13 cellular contexts compared by ENCODE assay signal in the genomic region with DNA sequence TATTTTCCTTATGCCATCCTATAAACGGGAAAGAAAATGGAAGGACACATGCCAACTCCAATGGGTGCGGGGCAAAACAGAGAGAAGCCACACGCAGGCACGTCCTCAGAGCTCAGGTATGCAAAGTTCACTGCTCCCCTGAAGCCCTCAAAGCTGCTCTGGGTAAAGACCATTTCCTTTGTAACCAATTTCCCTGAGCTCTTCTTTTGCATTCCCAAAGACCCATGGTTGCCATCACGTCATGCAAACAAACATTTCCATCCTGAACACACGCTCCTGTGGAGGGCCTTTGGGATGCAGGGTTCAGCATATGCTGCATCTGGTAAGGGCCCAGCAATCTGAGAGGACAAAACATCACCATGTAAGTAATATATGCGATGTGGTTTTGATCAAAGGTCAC.
DNase-seq lines count a peak whose midpoint lies in the region; ATAC-seq and TF ChIP-seq lines count a peak whose summit lies in the region.
"Had no signal": no experiment of that assay in that cellular context is flagged by ENCODE, and none has a peak within 500 bp of the region (broad histone marks: within the 10 kb centered on the region; RNA-seq: fewer than 3 reads in every experiment).

No MANE protein-coding gene starts in this region.

- TF ChIP-seq CTCF in activated B cell treated with CpG ODN at 0.5 μM for 24 hours (IDR thresholded peaks at IDR 0.05) (no peak), transverse colon (IDR thresholded peaks at IDR 0.05) (no peak), MM.1S (IDR thresholded peaks at IDR 0.05; ENCODE audit: low read length) (no peak)

- in situ Hi-C loops in transverse colon (cut with MboI; ENCODE audit: low pct_ligation_motif_present in 1 of 4, low pct_unique_long_range_greater_than_20kb in 1 of 4, low sequenced_read_pairs in 3 of 4) = no loop called here

- H3K9ac ChIP-seq in MM.1S (ENCODE audit: low read length) = no peak overlapping the region

- peaks cover 15% of the 10 kb centered on the region for H3K4me1 Mint-ChIP-seq in activated T-cell treated with anti-CD3 and anti-CD28 coated beads, Interleukin-2, amount 50 U/mL, for 72 hours (ENCODE audit: low read depth)
- peaks cover 16% of the 10 kb centered on the region for H3K4me1 Mint-ChIP-seq in activated T-cell treated with anti-CD3 and anti-CD28 coated beads, Interleukin-2, amount 50 U/mL, for 4 hours (ENCODE audit: low read depth)
- H3K4me1 Mint-ChIP-seq in activated B cell treated with CpG ODN at 0.5 μM for 24 hours (peaks cover 41% of the 10 kb centered on the region), immature natural killer cell (peaks cover 21 to 31% of the 10 kb centered on the region in 2 donors)

- H3K36me3 Mint-ChIP-seq in activated T-cell treated with anti-CD3 and anti-CD28 coated beads, Interleukin-2, amount 50 U/mL, for 72 hours (ENCODE audit: insufficient read depth in 2 of 2) = peaks cover 7 to 34% of the 10 kb centered on the region in 2 donors
- peaks cover 39% of the 10 kb centered on the region for H3K36me3 Mint-ChIP-seq in activated T-cell treated with anti-CD3 and anti-CD28 coated beads, Interleukin-2, amount 50 U/mL, for 4 hours (ENCODE audit: insufficient read depth)
- peaks cover 80% of the 10 kb centered on the region for H3K36me3 Mint-ChIP-seq in activated B cell treated with CpG ODN at 0.5 μM for 24 hours (ENCODE audit: low read depth)
- peaks cover 7 to 36% (median 18%) of the 10 kb centered on the region in 3 donors for H3K36me3 Mint-ChIP-seq in immature natural killer cell

- intact Hi-C loops in activated B cell treated with CpG ODN at 0.5 μM for 24 hours (cut with micrococcal nuclease) (no loop called here), transverse colon (cut with DNase I; ENCODE audit: low total_unique reads) (no loop called here)

- no peaks in the 10 kb centered on the region for H3K27me3 ChIP-seq in transverse colon
- no peaks in the 10 kb centered on the region for H3K27me3 ChIP-seq in MM.1S (replicated peaks; ENCODE audit: insufficient read depth, low read length)
- H3K27me3 ChIP-seq: left lung, pancreas had no signal

- no peak overlapping the region for H3K4me3 ChIP-seq in transverse colon
- no peak overlapping the region for H3K4me3 ChIP-seq in MM.1S (ENCODE audit: low read length)
- H3K4me3 ChIP-seq: left lung, pancreas had no signal

- TF ChIP-seq POLR2A in transverse colon (IDR thresholded peaks at IDR 0.05) = no peak

- no peak overlapping the region for H3K4me3 Mint-ChIP-seq in activated T-cell treated with anti-CD3 and anti-CD28 coated beads, Interleukin-2, amount 50 U/mL, for 72 hours
- H3K4me3 Mint-ChIP-seq in activated T-cell treated with anti-CD3 and anti-CD28 coated beads, Interleukin-2, amount 50 U/mL, for 4 hours = no peak overlapping the region
- H3K4me3 Mint-ChIP-seq in activated B cell treated with CpG ODN at 0.5 μM for 24 hours (no peak overlapping the region), immature natural killer cell (no peak overlapping the region)
- H3K4me3 Mint-ChIP-seq: T-helper 1 cell treated with Interleukin-12 subunit alpha and Interleukin-12 subunit beta and Interleukin-4 antibody, amounts not matched to agents 30 μg/mL and 1 μg/mL, for 36 hours had no signal

- peak overlapping the region; percentile 42 to 59 (median 54) for H3K27ac ChIP-seq in transverse colon
- no peak overlapping the region for H3K27ac ChIP-seq in MM.1S (ENCODE audit: low read length)

- CTCF ChIA-PET in activated B cell treated with CpG ODN at 0.5 μM for 24 hours (lab: Charles Lee) = no interaction called here

- no peak for ATAC-seq in activated T-cell treated with anti-CD3 and anti-CD28 coated beads, Interleukin-2, amount 50 U/mL, for 72 hours (replicated peaks in 1 of 2)
- ATAC-seq in activated T-cell treated with anti-CD3 and anti-CD28 coated beads, Interleukin-2, amount 50 U/mL, for 4 hours = no peak
- no peak for ATAC-seq in activated B cell treated with CpG ODN at 0.5 μM for 24 hours (ENCODE audit: low read depth)
- ATAC-seq: left lung, pancreas had no signal

- H3K36me3 ChIP-seq in transverse colon (peaks cover 0 to 36% (median 9%) of the 10 kb centered on the region in 4 donors), MM.1S (replicated peaks; ENCODE audit: insufficient read depth, low read length) (no peaks in the 10 kb centered on the region)

- no peaks in the 10 kb centered on the region for H3K9me2 ChIP-seq in MM.1S (replicated peaks; ENCODE audit: insufficient read depth, low read length)

- no peak overlapping the region for H2AFZ ChIP-seq in MM.1S (ENCODE audit: low read length)

- 76 to 100% methylated on average over 2 to 7 of the region's 7 CpGs for WGBS in transverse colon (ENCODE audit: low coverage in 1 of 2), 2 donors

- H4K20me1 ChIP-seq in MM.1S (ENCODE audit: insufficient read depth, low read length) = no peaks in the 10 kb centered on the region

- H3K4me1 ChIP-seq in transverse colon (peaks cover 11 to 16% (median 13%) of the 10 kb centered on the region in 4 donors), MM.1S (ENCODE audit: low read length) (no peaks in the 10 kb centered on the region)

- H3K9me3 Mint-ChIP-seq in activated T-cell treated with anti-CD3 and anti-CD28 coated beads, Interleukin-2, amount 50 U/mL, for 72 hours = no peaks in the 10 kb centered on the region
- no peaks in the 10 kb centered on the region for H3K9me3 Mint-ChIP-seq in activated T-cell treated with anti-CD3 and anti-CD28 coated beads, Interleukin-2, amount 50 U/mL, for 4 hours
- H3K9me3 Mint-ChIP-seq in activated B cell treated with CpG ODN at 0.5 μM for 24 hours = no peaks in the 10 kb centered on the region
- H3K9me3 Mint-ChIP-seq in immature natural killer cell = no peaks in the 10 kb centered on the region
- H3K9me3 Mint-ChIP-seq: T-helper 1 cell treated with Interleukin-12 subunit alpha and Interleukin-12 subunit beta and Interleukin-4 antibody, amounts not matched to agents 30 μg/mL and 1 μg/mL, for 36 hours had no signal

- DNase-seq in activated T-cell treated with anti-CD3 and anti-CD28 coated beads, Interleukin-2, amount 50 U/mL, for 72 hours = no peak
- no peak for DNase-seq in activated T-cell treated with anti-CD3 and anti-CD28 coated beads, Interleukin-2, amount 50 U/mL, for 4 hours
- DNase-seq in activated B cell treated with CpG ODN at 0.5 μM for 24 hours = no peak
- DNase-seq in immature natural killer cell = no peak
- DNase-seq in transverse colon = no peak
- DNase-seq in NCI-H1105 treated with DMSO at 0.1 percent for 48 hours (lab: John Stamatoyannopoulos, UW) = no peak
- no peak for DNase-seq in MM.1S
- no peak for DNase-seq in UCSD-AML1 (lab: John Stamatoyannopoulos, UW; ENCODE audit: unreplicated experiment)
- DNase-seq: left lung; NCI-H2081; pancreas; stimulated activated CD4-positive, alpha-beta T cell treated with anti-CD3 and anti-CD28 coated beads, Interleukin-2, amount 100 ng/mL, for 24 hours had no signal

- H3K27me3 Mint-ChIP-seq in activated T-cell treated with anti-CD3 and anti-CD28 coated beads, Interleukin-2, amount 50 U/mL, for 72 hours (ENCODE audit: low read depth) = no peaks in the 10 kb centered on the region
- H3K27me3 Mint-ChIP-seq in activated T-cell treated with anti-CD3 and anti-CD28 coated beads, Interleukin-2, amount 50 U/mL, for 4 hours (ENCODE audit: low read depth) = no peaks in the 10 kb centered on the region
- H3K27me3 Mint-ChIP-seq in activated B cell treated with CpG ODN at 0.5 μM for 24 hours = no peaks in the 10 kb centered on the region
- H3K27me3 Mint-ChIP-seq in immature natural killer cell (ENCODE audit: low read depth in 3 of 3) = peaks cover 0 to 2% (median 0%) of the 10 kb centered on the region in 3 donors

- POLR2A ChIA-PET in activated B cell treated with CpG ODN at 0.5 μM for 24 hours (lab: Charles Lee) = interaction anchor here (0.6 to 0.8 kb wide), 2 partner anchors 260 to 327 kb away, joined by 3 read pairs; no protein-coding TSS in a partner anchor

- H3K9me3 ChIP-seq in transverse colon (no peaks in the 10 kb centered on the region), MM.1S (replicated peaks; ENCODE audit: insufficient read depth, low read length) (no peaks in the 10 kb centered on the region)
- H3K9me3 ChIP-seq: left lung, pancreas had no signal

- H3K4me2 ChIP-seq in MM.1S (ENCODE audit: low read depth, low read length) = no peak overlapping the region

- H3F3A ChIP-seq in MM.1S (ENCODE audit: insufficient read depth, low read length) = no peaks in the 10 kb centered on the region

- peak overlapping the region; percentile 66 for H3K27ac Mint-ChIP-seq in activated T-cell treated with anti-CD3 and anti-CD28 coated beads, Interleukin-2, amount 50 U/mL, for 72 hours
- H3K27ac Mint-ChIP-seq in activated B cell treated with CpG ODN at 0.5 μM for 24 hours = peak overlapping the region; percentile 90
- peak overlapping the region in 5 of 6 donors; percentile 35 to 86 (median 64) for H3K27ac Mint-ChIP-seq in immature natural killer cell

- no peak for TF ChIP-seq EP300 in transverse colon (IDR thresholded peaks at IDR 0.05; ENCODE audit: low read depth)

- H3K79me2 ChIP-seq in MM.1S (ENCODE audit: low read length) = no peaks in the 10 kb centered on the region
